Comparison of ENCODE assay signal across 11 cellular contexts in the genomic region with DNA sequence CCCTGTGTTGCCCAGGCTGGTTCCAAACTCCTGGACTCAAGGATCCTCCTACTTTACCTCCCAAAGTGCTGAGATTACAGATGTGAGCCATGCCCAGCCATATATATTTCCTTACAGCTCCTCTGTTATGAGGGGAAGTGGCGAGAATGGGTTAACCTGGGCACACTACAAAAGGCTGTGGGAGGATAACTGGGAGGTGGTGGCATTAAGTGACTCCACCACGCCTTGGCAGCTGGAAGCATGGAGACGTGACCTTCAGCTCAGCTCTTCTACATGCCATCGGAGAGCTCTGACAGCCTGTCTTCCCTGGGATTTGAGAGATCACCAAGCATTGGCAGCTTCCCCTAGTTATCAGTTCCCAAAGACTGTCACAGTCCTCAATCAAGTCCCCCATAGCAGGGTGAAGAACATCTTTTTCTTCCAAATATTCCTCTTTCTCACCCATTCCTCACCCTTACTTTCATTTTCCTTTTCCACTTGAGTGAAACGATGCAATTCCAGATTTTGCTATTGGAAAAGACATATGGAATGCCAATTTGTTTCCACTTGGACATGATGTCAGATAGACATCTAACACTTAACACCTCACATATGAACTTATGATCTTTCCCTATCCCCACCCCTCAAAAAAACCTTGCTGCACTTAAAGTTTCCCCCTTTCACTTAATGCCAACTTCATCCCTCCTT. TPM values are rescaled to one million over a fixed set of nuclear protein-coding genes. Genes with fewer than 3 reads are reported as not detected.
DNase-seq lines count a peak whose midpoint lies in the region; ATAC-seq, FAIRE-seq and TF ChIP-seq lines count a peak whose summit lies in the region.
"Had no signal": no experiment of that assay in that cellular context is flagged by ENCODE, and none has a peak within 500 bp of the region (broad histone marks: within the 10 kb centered on the region; RNA-seq: fewer than 3 reads in every experiment).

No MANE protein-coding gene starts in this region.

- POLR2A ChIA-PET in AG04449 (lab: Yijun Ruan, JAX): interaction anchor here (0.6 kb wide), 1 partner anchor 341 kb away, joined by 3 read pairs; no protein-coding TSS in a partner anchor

- intact Hi-C loops in mucosa of descending colon (cut with DNase I, micrococcal nuclease) (no loop called here), lower leg skin (cut with DNase I; ENCODE audit: low total_unique reads) (loop anchor here (10.0 kb wide), 1 partner anchor 1182 kb away; no protein-coding TSS in a partner anchor), spleen (cut with DNase I; ENCODE audit: low total_unique reads) (no loop called here)

- peak; percentile 52 for ATAC-seq in mucosa of descending colon
- no peak for ATAC-seq in HG03521 (IDR thresholded peaks at IDR 0.05; ENCODE audit: unreplicated experiment)

- CTCF ChIA-PET in AG04449 (lab: Yijun Ruan, JAX): no interaction called here

- DNase-seq in AG04449 (ENCODE audit: low read depth, low spot score) (no peak), HFFc6 (no peak), mucosa of descending colon (peak in 1 of 3 donors; percentile 37), GM12892 (ENCODE audit: insufficient read length) (no peak), lower leg skin (ENCODE audit: low spot score in 2 of 2) (no peak), spleen (no peak)
- DNase-seq: central memory CD4-positive, alpha-beta T cell; COR-L47; NCI-H2081 treated with DMSO at 0.1 percent for 48 hours had no signal

- peaks cover 3% of the 10 kb centered on the region for H3K9me3 Mint-ChIP-seq in HFFc6

- no peak for FAIRE-seq in GM12892 (lab: Jason Lieb, UNC)

- H3K27me3 ChIP-seq in duodenal mucosa (ENCODE audit: control insufficient read depth in 1 of 2, insufficient read depth in 2 of 2, low read length in 2 of 2) (no peaks in the 10 kb centered on the region), spleen (replicated peaks in 1 of 7) (no peaks in the 10 kb centered on the region)

- TF ChIP-seq POLR2A in GM12892 (IDR thresholded peaks at IDR 0.05; ENCODE audit: low read depth, low read length) (no peak), lower leg skin (IDR thresholded peaks at IDR 0.05) (no peak), spleen (IDR thresholded peaks at IDR 0.05) (no peak)

- H3K4me3 ChIP-seq in AG04449 (ENCODE audit: low read depth, low read length) (peak overlapping the region; percentile 38), duodenal mucosa (ENCODE audit: low read depth in 1 of 2, low read length in 2 of 2) (peak overlapping the region; percentile 62 to 65), mucosa of descending colon (no peak overlapping the region), lower leg skin (ENCODE audit: low read depth, poor library complexity, severe bottlenecking) (no peak overlapping the region), spleen (peak overlapping the region in 2 of 8 donors; percentile 23 to 29)

- peak overlapping the region; percentile 16; the same call in 1 of the 2 replicates for H3K27ac Mint-ChIP-seq in HFFc6

- no peaks in the 10 kb centered on the region for H3K27me3 Mint-ChIP-seq in HFFc6 (ENCODE audit: insufficient read depth)

- peaks cover 24 to 48% of the 10 kb centered on the region in 2 donors for H3K4me1 ChIP-seq in duodenal mucosa (ENCODE audit: control insufficient read depth in 1 of 2, insufficient read depth in 2 of 2, low read length in 2 of 2)
- H3K4me1 ChIP-seq in mucosa of descending colon (ENCODE audit: low read depth): peaks cover 18% of the 10 kb centered on the region
- peaks cover 9 to 46% (median 24%) of the 10 kb centered on the region in 6 donors for H3K4me1 ChIP-seq in spleen

- H3K36me3 Mint-ChIP-seq in HFFc6 (ENCODE audit: low read depth): peaks cover 3% of the 10 kb centered on the region

- no peaks in the 10 kb centered on the region for H3K36me3 ChIP-seq in duodenal mucosa (ENCODE audit: control insufficient read depth in 1 of 2, insufficient read depth in 2 of 2, low read length in 2 of 2)
- no peaks in the 10 kb centered on the region for H3K36me3 ChIP-seq in mucosa of descending colon (ENCODE audit: low read depth)
- no peaks in the 10 kb centered on the region for H3K36me3 ChIP-seq in spleen

- no peaks in the 10 kb centered on the region for H3K9me3 ChIP-seq in duodenal mucosa (ENCODE audit: control insufficient read depth in 1 of 2, low read length in 2 of 2)
- no peaks in the 10 kb centered on the region for H3K9me3 ChIP-seq in mucosa of descending colon
- H3K9me3 ChIP-seq in spleen: peaks cover 0 to 6% (median 5%) of the 10 kb centered on the region in 8 donors

- H3K4me1 Mint-ChIP-seq in HFFc6 (ENCODE audit: low read depth): peaks cover 50% of the 10 kb centered on the region

- TF ChIP-seq CTCF in AG04449 (IDR thresholded peaks at IDR 0.05; ENCODE audit: insufficient read depth, low read length, missing control alignments): no peak
- no peak for TF ChIP-seq CTCF in HFFc6 (IDR thresholded peaks at IDR 0.05)
- TF ChIP-seq CTCF in mucosa of descending colon (IDR thresholded peaks at IDR 0.05): no peak
- TF ChIP-seq CTCF in lower leg skin (IDR thresholded peaks at IDR 0.05): no peak
- TF ChIP-seq CTCF in spleen (IDR thresholded peaks at IDR 0.05 in 8 of 11, conservative IDR thresholded peaks at IDR 0.05 in 3 of 11): no peak

- peak overlapping the region in 1 of 2 donors; percentile 39 for H3K9ac ChIP-seq in duodenal mucosa (ENCODE audit: low read depth in 1 of 2, low read length in 2 of 2)

- H3K27ac ChIP-seq in duodenal mucosa (ENCODE audit: low read depth, low read length): no peak overlapping the region
- H3K27ac ChIP-seq in spleen: peak overlapping the region in 4 of 8 donors; percentile 4 to 44 (median 24)

- 33 to 36% methylated on average over 5 of the region's 5 CpGs for WGBS in lower leg skin, 2 donors
- 60 to 69% (median 64%) methylated on average over 5 of the region's 5 CpGs for WGBS in spleen, 5 donors

- H3K4me3 Mint-ChIP-seq in HFFc6: peak overlapping the region; percentile 11

RNA-seq across cellular contexts. Expression of a gene that starts 48.5 kb away (rescaled TPM):
- total RNA-seq in HFFc6 (2021; fragmentation: NEBNext Ultra II Directional; extraction: Animal tissue kit (Norgen Biotek cat#: 25700)): 10 to 100 TPM; 49.2 to 81.5 (median 76.2) TPM
- 1 to 10 TPM; 2.2 to 8.8 (median 3.5) TPM for total RNA-seq in mucosa of descending colon
- 0.51 TPM for polyA plus RNA-seq in GM12892 (2012; ENCODE audit: missing spikeins)
- total RNA-seq in lower leg skin: 10 to 100 TPM; 11.1 to 39.9 (median 19.6) TPM
- 10 to 100 TPM in 6 of 7 donors, 1 to 10 TPM in 1; 9.3 to 44.4 (median 23.9) TPM for total RNA-seq in spleen
- 1 to 10 TPM; 2.2 to 5.5 (median 2.2) TPM for polyA plus RNA-seq in spleen

Comparison
In these comparisons a context has a peak if more than half of its experiments do, and no peak if none do; other contexts are left out.
1. H3K4me3 ChIP-seq: peak in AG04449 (single experiment) and duodenal mucosa (2 of 2); none in mucosa of descending colon (single experiment) and lower leg skin (single experiment).